18 cellular contexts compared by ENCODE assay signal in the genomic region with DNA sequence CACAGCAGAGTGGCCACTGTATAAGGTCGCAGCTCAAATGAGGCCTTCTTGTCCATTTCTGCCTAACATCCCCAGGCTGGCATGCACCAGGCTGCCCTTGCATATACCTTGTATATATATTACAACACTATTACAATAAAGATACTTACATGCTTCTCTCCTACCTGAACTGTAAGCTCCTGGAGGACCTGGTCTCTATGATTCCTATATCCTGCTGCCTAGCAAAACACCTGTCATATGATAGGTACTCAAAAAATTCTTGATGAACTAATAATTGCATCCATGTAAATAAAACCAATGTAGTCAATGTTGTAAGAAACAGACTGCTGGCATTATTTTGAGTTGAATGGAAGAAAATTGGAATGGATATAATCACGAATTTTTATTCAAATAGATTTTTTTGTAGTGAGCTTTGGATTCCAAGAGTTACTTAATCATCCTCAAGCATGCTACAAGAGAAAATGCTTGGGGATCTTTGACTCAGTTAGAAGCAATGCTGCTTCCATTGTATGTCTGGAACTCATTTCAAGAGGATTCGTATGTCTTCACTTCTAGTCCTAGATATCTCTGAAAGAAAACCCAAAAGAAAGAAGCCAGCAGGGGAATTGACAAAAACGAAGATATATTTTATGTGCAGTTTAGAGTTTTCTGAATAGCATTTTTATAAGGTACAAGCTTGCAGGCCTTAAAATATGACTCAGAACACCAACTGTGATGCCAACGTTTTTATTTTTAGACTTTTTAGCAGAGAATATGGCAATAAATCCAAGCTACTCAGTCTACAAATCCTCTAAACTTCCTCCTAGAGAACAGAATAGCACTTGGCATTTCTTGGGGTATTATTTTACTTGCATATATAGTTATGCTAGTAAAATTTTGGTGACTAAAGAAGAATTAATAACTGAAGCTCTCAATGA. TPM values are rescaled to one million over a fixed set of nuclear protein-coding genes. Genes with fewer than 3 reads are reported as not detected.
DNase-seq lines count a peak whose midpoint lies in the region; ATAC-seq and TF ChIP-seq lines count a peak whose summit lies in the region.
"Had no signal": no experiment of that assay in that cellular context is flagged by ENCODE, and none has a peak within 500 bp of the region (broad histone marks: within the 10 kb centered on the region; RNA-seq: fewer than 3 reads in every experiment).

No MANE protein-coding gene starts in this region.

- H3K4me3 Mint-ChIP-seq in endothelial cell (ENCODE audit: unreplicated experiment) = no peak overlapping the region
- H3K4me3 Mint-ChIP-seq: CD4-positive, CD25-positive, alpha-beta regulatory T cell; central memory CD8-positive, alpha-beta T cell had no signal

- TF ChIP-seq CTCF in astrocyte of the spinal cord (IDR thresholded peaks at IDR 0.05; ENCODE audit: low read depth, low read length) (no peak), endothelial cell (IDR thresholded peaks at IDR 0.05; ENCODE audit: unreplicated experiment) (no peak)

- no peak for ATAC-seq in GM21723 (IDR thresholded peaks at IDR 0.05; ENCODE audit: unreplicated experiment)
- ATAC-seq in GM18867 (IDR thresholded peaks at IDR 0.05; ENCODE audit: unreplicated experiment) = no peak
- no peak for ATAC-seq in stimulated activated naive CD8-positive, alpha-beta T cell treated with anti-CD3 and anti-CD28 coated beads, Interleukin-15, Interleukin-2, amounts not matched to agents 100 U/mL and 50 U/mL, for 24 hours

- no peaks in the 10 kb centered on the region for H3K4me1 Mint-ChIP-seq in endothelial cell (ENCODE audit: unreplicated experiment)

- in situ Hi-C loops in astrocyte of the spinal cord (cut with HindIII; ENCODE audit: low sequenced_read_pairs) = no loop called here

- no peaks in the 10 kb centered on the region for H3K27me3 Mint-ChIP-seq in endothelial cell (ENCODE audit: unreplicated experiment)
- H3K27me3 Mint-ChIP-seq: CD4-positive, CD25-positive, alpha-beta regulatory T cell; central memory CD8-positive, alpha-beta T cell; progenitor cell of endocrine pancreas had no signal

- no peaks in the 10 kb centered on the region for H3K36me3 Mint-ChIP-seq in endothelial cell (ENCODE audit: low read depth, unreplicated experiment)

- DNase-seq in AG08395 (ENCODE audit: low spot score) (peak; percentile 73), HCEC 1CT (peak; percentile 45), astrocyte of the spinal cord (ENCODE audit: low read depth, low spot score) (peak; percentile 67), kidney tubule cell (ENCODE audit: low spot score) (peak; percentile 40), endothelial cell (ENCODE audit: low spot score) (no peak)
- DNase-seq in stimulated activated naive CD8-positive, alpha-beta T cell treated with anti-CD3 and anti-CD28 coated beads, Interleukin-15, Interleukin-2, amounts not matched to agents 100 U/mL and 50 U/mL, for 24 hours = no peak
- DNase-seq: activated naive CD4-positive, alpha-beta T cell; CD4-positive, CD25-positive, alpha-beta regulatory T cell; esophagus squamous epithelium; GF-D8; midbrain; NCI-H1092 treated with DMSO at 0.1 percent for 48 hours; NCI-H524 treated with DMSO at 0.1 percent for 48 hours; stimulated activated CD4-positive, alpha-beta T cell treated with anti-CD3 and anti-CD28 coated beads, Interleukin-2, amount 100 ng/mL, for 24 hours had no signal

- no peak overlapping the region for H3K27ac Mint-ChIP-seq in endothelial cell (ENCODE audit: unreplicated experiment)

- H3K9me3 Mint-ChIP-seq in endothelial cell (ENCODE audit: unreplicated experiment) = no peaks in the 10 kb centered on the region
- H3K9me3 Mint-ChIP-seq: central memory CD8-positive, alpha-beta T cell had no signal

- H3K4me3 ChIP-seq in astrocyte of the spinal cord (ENCODE audit: low read depth, low read length) = no peak overlapping the region
- H3K4me3 ChIP-seq: esophagus squamous epithelium had no signal

RNA-seq across cellular contexts. Expression of gene OSBPL3, which starts 53.1 kb away (rescaled TPM):
- 3.1 TPM for total RNA-seq in endothelial cell (ENCODE audit: unreplicated experiment)

Comparison
In these comparisons a context has a peak if more than half of its experiments do, and no peak if none do; other contexts are left out.
1. DNase-seq: peak in AG08395 (single experiment), HCEC 1CT (single experiment), astrocyte of the spinal cord (single experiment) and kidney tubule cell (single experiment); none in stimulated activated naive CD8-positive, alpha-beta T cell treated with anti-CD3 and anti-CD28 coated beads, Interleukin-15, Interleukin-2, amounts not matched to agents 100 U/mL and 50 U/mL, for 24 hours (single experiment) and endothelial cell (single experiment).